In genomic region chr12:25388216-25388615, GRCh38 we compare ENCODE assay signal across 9 cellular contexts.
A peak's percentile ranks its signal among the peaks of the same experiment; 100 is the strongest.
DNase-seq lines count a peak whose midpoint lies in the region; ATAC-seq, FAIRE-seq and TF ChIP-seq lines count a peak whose summit lies in the region.
"Had no signal": no experiment of that assay in that cellular context is flagged by ENCODE, and none has a peak within 500 bp of the region (broad histone marks: within the 10 kb centered on the region; RNA-seq: fewer than 3 reads in every experiment).

No MANE protein-coding gene starts in this region.

- H3K27ac Mint-ChIP-seq in stimulated activated naive B cell treated with anti-CD40 and anti-IgM and Interleukin-4, amounts not matched to agents 10 μg/mL and 1 μg/mL and 100 μg/mL, for 72 hours, result no peak overlapping the region

- BruUV-seq in GM12878 (replicated peaks; lab: Mats Ljungman, UMichigan), result no TSS peak

- no peak for TF ChIP-seq EP300 in GM12878 (IDR thresholded peaks at IDR 0.05; ENCODE audit: borderline replicate concordance in 1 of 2, control insufficient read depth in 1 of 2, low read depth in 2 of 2, low read length in 2 of 2)

- H3K4me1 ChIP-seq in GM12878 (ENCODE audit: control insufficient read depth, insufficient read depth, low read length), result peaks cover 16% of the 10 kb centered on the region

- H3K27ac ChIP-seq in GM12878 (ENCODE audit: control insufficient read depth, insufficient read depth), result no peak overlapping the region
- H3K27ac ChIP-seq: lower lobe of right lung had no signal

- TF ChIP-seq POLR2A in GM12878 (IDR thresholded peaks at IDR 0.05; ENCODE audit: low read depth, low read length), result no peak

- peaks cover 3 to 8% of the 10 kb centered on the region in 2 donors for H3K36me3 Mint-ChIP-seq in stimulated activated naive B cell treated with anti-CD40 and anti-IgM and Interleukin-4, amounts not matched to agents 10 μg/mL and 1 μg/mL and 100 μg/mL, for 72 hours

- in situ Hi-C loops in GM12878 (cut with MboI), result no loop called here

- no peaks in the 10 kb centered on the region for H3K9me3 Mint-ChIP-seq in stimulated activated naive B cell treated with anti-CD40 and anti-IgM and Interleukin-4, amounts not matched to agents 10 μg/mL and 1 μg/mL and 100 μg/mL, for 72 hours

- no peaks in the 10 kb centered on the region for H4K20me1 ChIP-seq in GM12878 (ENCODE audit: control insufficient read depth, insufficient read depth)

- H3K27me3 ChIP-seq in GM12878 (replicated peaks in 1 of 2; ENCODE audit: control insufficient read depth in 2 of 2, insufficient read depth in 2 of 2, low read length in 1 of 2), result no peaks in the 10 kb centered on the region

- 20% methylated on average over 5 of the region's 5 CpGs for WGBS in GM12878 (ENCODE audit: insufficient coverage, insufficient replicate concordance, low lambda C conversion rate, missing lambda C conversion rate)

- RAD21 ChIA-PET in GM12878 (lab: Charles Lee; ENCODE audit: unreplicated experiment), result interaction anchor here (0.9 to 2.0 kb wide), 14 partner anchors 8 to 393 kb away, joined by 3 to 13 read pairs (median 4); no protein-coding TSS in a partner anchor

- CTCF ChIA-PET in GM12878 (lab: Yijun Ruan, JAX), result interaction anchor here (0.6 to 2.0 kb wide), 10 partner anchors 8 to 438 kb away, joined by 3 to 9 read pairs (median 3); partner anchors contain the start of genes DNAI7 and ETFRF1

- ATAC-seq in GM12878, result no peak
- ATAC-seq in stimulated activated naive B cell treated with anti-CD40 and anti-IgM and Interleukin-4, amounts not matched to agents 10 μg/mL and 1 μg/mL and 100 μg/mL, for 72 hours (replicated peaks), result peak in 1 of 2 donors; percentile 8

- SMC1A ChIA-PET in GM12878 (lab: Charles Lee; ENCODE audit: uncharacterized antibody, unreplicated experiment), result interaction anchor here (0.9 to 3.5 kb wide), 14 partner anchors 17 to 397 kb away, joined by 3 to 18 read pairs (median 4); partner anchors contain the start of genes DNAI7 and ETFRF1

- H3K27me3 Mint-ChIP-seq in stimulated activated naive B cell treated with anti-CD40 and anti-IgM and Interleukin-4, amounts not matched to agents 10 μg/mL and 1 μg/mL and 100 μg/mL, for 72 hours, result no peaks in the 10 kb centered on the region

- H3K9me3 ChIP-seq in GM12878 (replicated peaks; ENCODE audit: control insufficient read depth, insufficient read depth, low read length), result no peaks in the 10 kb centered on the region; the same call in 2 of the 3 replicates
- H3K9me3 ChIP-seq: lower lobe of right lung had no signal

- POLR2A ChIA-PET in GM12878 (lab: Charles Lee), result interaction anchor here (1.1 to 1.3 kb wide), 3 partner anchors 147 to 436 kb away, joined by 3 to 5 read pairs (median 4); no protein-coding TSS in a partner anchor

- DNase-seq in activated effector memory CD4-positive, alpha-beta T cell treated with anti-CD3 and anti-CD28 coated beads, Interleukin-2, amount 50 U/mL, for 16 hours, result peak; percentile 72
- DNase-seq in activated effector memory CD4-positive, alpha-beta T cell treated with Interleukin-2 at 50 U/mL for 16 hours, result no peak
- DNase-seq in OCI-M1 (lab: John Stamatoyannopoulos, UW) (peak; percentile 32), GM12878 (ENCODE audit: low read depth, low spot score) (no peak), NCI-H2171 (lab: John Stamatoyannopoulos, UW) (no peak), SIG-M5 (lab: John Stamatoyannopoulos, UW) (no peak)
- peak; percentile 35 for DNase-seq in stimulated activated naive B cell treated with anti-CD40 and anti-IgM and Interleukin-4, amounts not matched to agents 10 μg/mL and 1 μg/mL and 100 μg/mL, for 72 hours
- DNase-seq in NK-92 treated with Interleukin-12 subunit alpha and Interleukin-12 subunit beta, amount 100 ng/mL, for 24 hours (lab: John Stamatoyannopoulos, UW), result no peak

- no peak overlapping the region for H2AFZ ChIP-seq in GM12878 (ENCODE audit: control insufficient read depth, low read depth, low read length)

- H3K9ac ChIP-seq in GM12878 (ENCODE audit: control insufficient read depth, insufficient read depth, low read length), result no peak overlapping the region

- no peaks in the 10 kb centered on the region for H3K36me3 ChIP-seq in GM12878 (ENCODE audit: control insufficient read depth in 2 of 2, insufficient read depth in 2 of 2, low read length in 1 of 2)
- H3K36me3 ChIP-seq: lower lobe of right lung had no signal

- H3K79me2 ChIP-seq in GM12878 (ENCODE audit: control insufficient read depth, insufficient read depth, low read length), result peaks cover 8% of the 10 kb centered on the region

- H3K4me3 ChIP-seq in GM12878, result no peak overlapping the region
- H3K4me3 ChIP-seq: lower lobe of right lung had no signal

- intact Hi-C loops in GM12878 (cut with micrococcal nuclease; ENCODE audit: unreplicated experiment), result no loop called here

- no peak overlapping the region for H3K4me2 ChIP-seq in GM12878 (ENCODE audit: control insufficient read depth, insufficient read depth)

- H3K4me3 Mint-ChIP-seq in stimulated activated naive B cell treated with anti-CD40 and anti-IgM and Interleukin-4, amounts not matched to agents 10 μg/mL and 1 μg/mL and 100 μg/mL, for 72 hours, result peak overlapping the region in 1 of 2 donors; percentile 54

- no peak for FAIRE-seq in GM12878 (lab: Jason Lieb, UNC)

- peaks cover 12 to 39% of the 10 kb centered on the region in 2 donors for H3K4me1 Mint-ChIP-seq in stimulated activated naive B cell treated with anti-CD40 and anti-IgM and Interleukin-4, amounts not matched to agents 10 μg/mL and 1 μg/mL and 100 μg/mL, for 72 hours

- no peak for TF ChIP-seq CTCF in GM12878 (IDR thresholded peaks at IDR 0.05 in 2 of 3, conservative IDR thresholded peaks at IDR 0.05 in 1 of 3; ENCODE audit: control insufficient read depth in 2 of 3, extremely low read depth in 1 of 3, insufficient read depth in 1 of 3, low read depth in 3 of 3, low read length in 3 of 3)

- no peak for TF ChIP-seq RAD21 in GM12878 (IDR thresholded peaks at IDR 0.05; ENCODE audit: insufficient read depth, low read depth, low read length)

TF ChIP-seq in GM12878, 131 proteins besides CTCF, POLR2A, EP300 and RAD21 (continues in another document):
- TF ChIP-seq ZSCAN29 (IDR thresholded peaks at IDR 0.05), result no peak
- TF ChIP-seq JUNB (IDR thresholded peaks at IDR 0.05), result peak; percentile 54; the same call in 1 of the 2 replicates
- no peak for TF ChIP-seq ZNF207 (IDR thresholded peaks at IDR 0.05; ENCODE audit: borderline replicate concordance)
- TF ChIP-seq PKNOX1 (IDR thresholded peaks at IDR 0.05), result peak; percentile 48; the same call in 1 of the 2 replicates
- TF ChIP-seq ETV6 (conservative IDR thresholded peaks at IDR 0.05 in 1 of 2, IDR thresholded peaks at IDR 0.05 in 1 of 2; ENCODE audit: borderline replicate concordance in 1 of 2, low read depth in 1 of 2), result peak in 1 of 2 experiments; percentile 41; a peak in 1 of 4 replicates
- TF ChIP-seq CBX5 (IDR thresholded peaks at IDR 0.05; ENCODE audit: low read depth), result no peak
- TF ChIP-seq, protein P1, sequence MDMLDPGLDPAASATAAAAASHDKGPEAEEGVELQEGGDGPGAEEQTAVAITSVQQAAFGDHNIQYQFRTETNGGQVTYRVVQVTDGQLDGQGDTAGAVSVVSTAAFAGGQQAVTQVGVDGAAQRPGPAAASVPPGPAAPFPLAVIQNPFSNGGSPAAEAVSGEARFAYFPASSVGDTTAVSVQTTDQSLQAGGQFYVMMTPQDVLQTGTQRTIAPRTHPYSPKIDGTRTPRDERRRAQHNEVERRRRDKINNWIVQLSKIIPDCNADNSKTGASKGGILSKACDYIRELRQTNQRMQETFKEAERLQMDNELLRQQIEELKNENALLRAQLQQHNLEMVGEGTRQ (IDR thresholded peaks at IDR 0.05; ENCODE audit: borderline replicate concordance, low read depth, low read length), result no peak
- no peak for TF ChIP-seq MYB (IDR thresholded peaks at IDR 0.05; ENCODE audit: borderline replicate concordance, low read depth, low read length)
- TF ChIP-seq TCF7 (IDR thresholded peaks at IDR 0.05; ENCODE audit: borderline replicate concordance), result no peak
- TF ChIP-seq SP1 (IDR thresholded peaks at IDR 0.05; ENCODE audit: low read depth, low read length), result no peak
- no peak for TF ChIP-seq NR2C1 (IDR thresholded peaks at IDR 0.05)
- no peak for TF ChIP-seq HDAC2 (IDR thresholded peaks at IDR 0.05)
- TF ChIP-seq TAF1 (IDR thresholded peaks at IDR 0.05; ENCODE audit: borderline replicate concordance, low read depth, low read length), result no peak
- no peak for TF ChIP-seq RFX5 (IDR thresholded peaks at IDR 0.05; ENCODE audit: low read depth, low read length)
- 0 out of 2 replicates have a peak, but pooled peaks have one; percentile 32 for TF ChIP-seq BCL11A (IDR thresholded peaks at IDR 0.05; ENCODE audit: low read depth, low read length)
- TF ChIP-seq POU2F2 (IDR thresholded peaks at IDR 0.05; ENCODE audit: borderline replicate concordance, low read depth, low read length), result no peak
- TF ChIP-seq SPI1 (IDR thresholded peaks at IDR 0.05; ENCODE audit: borderline replicate concordance, insufficient read depth, low read depth, low read length), result no peak
- TF ChIP-seq KLF5 (IDR thresholded peaks at IDR 0.05; ENCODE audit: partially characterized antibody), result no peak
- no peak for TF ChIP-seq EZH2 (IDR thresholded peaks at IDR 0.05; ENCODE audit: borderline replicate concordance, control insufficient read depth, low read depth, low read length)
- 0 out of 2 replicates have a peak, but pooled peaks have one; percentile 29 for TF ChIP-seq FOXM1 (IDR thresholded peaks at IDR 0.05; ENCODE audit: low read depth, low read length)
- TF ChIP-seq BHLHE40 (IDR thresholded peaks at IDR 0.05; ENCODE audit: borderline replicate concordance in 1 of 2, low read depth in 2 of 2, low read length in 1 of 2), result no peak
- no peak for TF ChIP-seq ZNF217 (IDR thresholded peaks at IDR 0.05)

Comparison
In these comparisons a context has a peak if more than half of its experiments do, and no peak if none do; other contexts are left out.
1. DNase-seq: peak in activated effector memory CD4-positive, alpha-beta T cell treated with anti-CD3 and anti-CD28 coated beads, Interleukin-2, amount 50 U/mL, for 16 hours (single experiment), OCI-M1 (single experiment) and stimulated activated naive B cell treated with anti-CD40 and anti-IgM and Interleukin-4, amounts not matched to agents 10 μg/mL and 1 μg/mL and 100 μg/mL, for 72 hours (single experiment); none in activated effector memory CD4-positive, alpha-beta T cell treated with Interleukin-2 at 50 U/mL for 16 hours (single experiment), GM12878 (single experiment), NK-92 treated with Interleukin-12 subunit alpha and Interleukin-12 subunit beta, amount 100 ng/mL, for 24 hours (single experiment), NCI-H2171 (single experiment) and SIG-M5 (single experiment).